8 cellular contexts compared by ENCODE assay signal in the genomic region with DNA sequence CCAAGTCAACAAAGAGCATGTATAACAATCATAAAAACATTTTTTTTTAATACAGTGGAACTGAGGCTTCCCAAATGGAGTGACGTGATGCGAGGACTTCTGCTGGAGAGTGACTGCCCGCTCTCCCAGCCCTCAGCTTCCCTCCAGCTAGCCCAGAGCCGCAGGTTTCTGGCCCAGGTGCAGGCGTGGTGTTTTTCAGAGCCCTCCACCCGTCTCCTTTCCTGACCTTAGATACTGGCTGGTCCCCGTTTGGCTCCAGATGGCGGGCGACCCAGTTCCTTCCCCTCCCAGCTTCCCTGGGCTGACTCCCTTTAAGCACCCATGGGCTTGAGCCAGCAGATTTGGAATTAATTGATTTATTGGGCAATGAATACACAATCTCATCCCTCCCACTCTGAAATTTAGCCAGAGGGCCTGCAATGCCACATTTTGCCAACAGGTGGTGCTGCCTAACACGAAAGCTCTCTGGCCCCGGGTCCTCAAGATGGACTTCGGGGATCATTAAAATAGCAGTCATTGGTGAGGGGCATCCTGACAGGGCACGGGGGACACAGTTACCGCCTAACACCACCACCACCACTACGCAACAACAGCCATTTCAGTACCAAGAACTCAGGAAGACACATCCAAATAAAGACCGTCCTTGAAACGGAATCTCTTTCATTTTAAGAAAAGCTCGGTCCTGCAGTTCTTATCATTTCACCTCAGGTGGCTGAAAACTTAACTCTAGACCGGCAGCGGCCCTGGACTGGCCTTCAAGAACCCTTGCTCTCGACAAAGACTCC. TPM values are rescaled to one million over a fixed set of nuclear protein-coding genes. Genes with fewer than 3 reads are reported as not detected.
DNase-seq lines count a peak whose midpoint lies in the region; ATAC-seq and TF ChIP-seq lines count a peak whose summit lies in the region.

No MANE protein-coding gene starts in this region.

- in situ Hi-C loops in Panc1 (cut with HindIII; ENCODE audit: low pct_unique_long_range_greater_than_20kb, low sequenced_read_pairs) = no loop called here

- H3K9me3 Mint-ChIP-seq in Calu3 (ENCODE audit: low read depth, unreplicated experiment) = no peaks in the 10 kb centered on the region

- intact Hi-C loops in Calu3 (cut with micrococcal nuclease; ENCODE audit: unreplicated experiment) (loop anchor here (1.0 to 10.0 kb wide), 5 partner anchors 35 to 204 kb away; no protein-coding TSS in a partner anchor), Panc1 (cut with micrococcal nuclease; ENCODE audit: unreplicated experiment) (loop anchor here (10.0 kb wide), 1 partner anchor 136 kb away; no protein-coding TSS in a partner anchor)

- H3K27me3 Mint-ChIP-seq in Calu3 (ENCODE audit: unreplicated experiment) = peaks cover 18% of the 10 kb centered on the region

- H3K36me3 Mint-ChIP-seq in Calu3 (ENCODE audit: insufficient read depth, unreplicated experiment) = no peaks in the 10 kb centered on the region

- CTCF ChIA-PET in Calu3 (lab: Charles Lee) (interaction anchor here (0.5 to 1.4 kb wide), 6 partner anchors 12 to 643 kb away, joined by 3 to 32 read pairs (median 4); no protein-coding TSS in a partner anchor), Panc1 (lab: Charles Lee) (interaction anchor here (0.6 to 1.4 kb wide), 8 partner anchors 8 to 102 kb away, joined by 3 to 14 read pairs (median 6); no protein-coding TSS in a partner anchor)

- DNase-seq in Calu3 (peak; percentile 78), HUDEP-2 (lab: John Stamatoyannopoulos, UW; ENCODE audit: unreplicated experiment in 76 of 76) (peak in 53 of 76 experiments; percentile 1 to 71 (median 39)), Panc1 (ENCODE audit: low read depth, low spot score) (peak; percentile 55), activated T-helper 1 cell treated with Interleukin-2 at 50 U/mL for 16 hours (ENCODE audit: low read depth) (peak; percentile 57), fibroblast of mammary gland (ENCODE audit: low read depth) (peak; percentile 64), substantia nigra (lab: John Stamatoyannopoulos, UW) (peak in 39 of 49 donors; percentile 13 to 77 (median 50))

- no peak overlapping the region for H3K27ac ChIP-seq in Panc1 (ENCODE audit: low read length)
- no peak overlapping the region for H3K27ac ChIP-seq in neutrophil
- no peak overlapping the region for H3K27ac ChIP-seq in substantia nigra (ENCODE audit: low read depth, low read length, poor library complexity, severe bottlenecking)

- no TSS peak for BruUV-seq in Calu3 (replicated peaks; lab: Mats Ljungman, UMichigan)
- no TSS peak for BruUV-seq in Panc1 (replicated peaks; lab: Mats Ljungman, UMichigan)

- H3K4me3 ChIP-seq in Panc1 (ENCODE audit: low read depth in 2 of 2, low read length in 2 of 2) = peak overlapping the region in 1 of 2 experiments; percentile 30; a peak in 2 of 4 replicates
- H3K4me3 ChIP-seq in fibroblast of mammary gland (ENCODE audit: control insufficient read depth, low read depth, low read length) = no peak overlapping the region
- no peak overlapping the region for H3K4me3 ChIP-seq in neutrophil (ENCODE audit: low read depth in 1 of 2, low read length in 1 of 2)

- H3K27me3 ChIP-seq in Panc1 (ENCODE audit: control insufficient read depth, insufficient read depth, low read length) (no peaks in the 10 kb centered on the region), neutrophil (peaks cover 41% of the 10 kb centered on the region)

- H3K36me3 ChIP-seq in Panc1 (ENCODE audit: control insufficient read depth, insufficient read depth, low read length) = no peaks in the 10 kb centered on the region
- peaks cover 15% of the 10 kb centered on the region for H3K36me3 ChIP-seq in neutrophil

- H3K4me3 Mint-ChIP-seq in Calu3 (ENCODE audit: low read depth, unreplicated experiment) = no peak overlapping the region

- peaks cover 15% of the 10 kb centered on the region for H3K4me1 Mint-ChIP-seq in Calu3 (ENCODE audit: low read depth, unreplicated experiment)

- ATAC-seq in Panc1 (no peak; the same call in 1 of the 2 replicates), GM21528 (IDR thresholded peaks at IDR 0.05; ENCODE audit: low FRiP score, unreplicated experiment) (no peak)

- peak; percentile 96 for TF ChIP-seq CTCF in Calu3 (IDR thresholded peaks at IDR 0.05; ENCODE audit: unreplicated experiment)
- TF ChIP-seq CTCF in Panc1 (IDR thresholded peaks at IDR 0.05) = peak; percentile 99
- TF ChIP-seq CTCF in fibroblast of mammary gland (conservative IDR thresholded peaks at IDR 0.05; ENCODE audit: control insufficient read depth, insufficient read depth, low read depth, low read length) = peak; percentile 97
- TF ChIP-seq CTCF in neutrophil (IDR thresholded peaks at IDR 0.05) = peak; percentile 97

- H3K9me3 ChIP-seq in Panc1 (ENCODE audit: control insufficient read depth, insufficient read depth, low read depth, low read length) = no peaks in the 10 kb centered on the region
- H3K9me3 ChIP-seq in neutrophil = no peaks in the 10 kb centered on the region

- POLR2A ChIA-PET in Panc1 (lab: Charles Lee) = interaction anchor here (0.6 kb wide), 1 partner anchor 37 kb away, joined by 6 read pairs; no protein-coding TSS in a partner anchor

- H3K27ac Mint-ChIP-seq in Calu3 (ENCODE audit: unreplicated experiment) = no peak overlapping the region

- H3K4me1 ChIP-seq in Panc1 (ENCODE audit: control insufficient read depth, insufficient read depth, low read length) (peaks cover 10% of the 10 kb centered on the region; the same call in 1 of the 2 replicates), neutrophil (ENCODE audit: control insufficient read depth in 1 of 2, insufficient read depth in 1 of 2, low read depth in 1 of 2, low read length in 1 of 2) (peaks cover 4 to 6% of the 10 kb centered on the region in 2 experiments)

RNA-seq across cellular contexts. Expression of gene MUC4, which starts 47.5 kb away (rescaled TPM):
- 3.6 and 4.6 TPM in 2 replicates for total RNA-seq in Calu3 (2022)
- 0.03 TPM for total RNA-seq in Panc1 (2021; ENCODE audit: unreplicated experiment)
- polyA plus RNA-seq in Panc1 (2012; ENCODE audit: insufficient read length) = not detected

RNA-seq across cellular contexts. Expression of gene TNK2, which starts 49.1 kb away (rescaled TPM):
- total RNA-seq in Calu3 (2022) = 50.4 and 53.0 TPM in 2 replicates
- 72.3 TPM for total RNA-seq in Panc1 (2021; ENCODE audit: unreplicated experiment)
- 89.5 TPM for polyA plus RNA-seq in Panc1 (2012; ENCODE audit: insufficient read length)
